Comparison of ENCODE assay signal across 1 cellular context in genomic region chr19:38737921-38738731, GRCh38.
A peak's percentile ranks its signal among the peaks of the same experiment; 100 is the strongest.
TF ChIP-seq lines count a peak whose summit lies in the region.

No MANE protein-coding gene starts in this region.

TF ChIP-seq in HepG2, 621 proteins besides CTCF, POLR2A, EP300 and RAD21:
- TF ChIP-seq PAF1 (CRISPR knock-in tag; IDR thresholded peaks at IDR 0.05): no peak
- TF ChIP-seq MXD3 (CRISPR knock-in tag; IDR thresholded peaks at IDR 0.05): no peak
- no peak for TF ChIP-seq SP140L (CRISPR knock-in tag; IDR thresholded peaks at IDR 0.05; ENCODE audit: borderline replicate concordance)
- TF ChIP-seq ZBTB33 (CRISPR knock-in tag; IDR thresholded peaks at IDR 0.05): peak; percentile 89
- TF ChIP-seq THRA (CRISPR knock-in tag; IDR thresholded peaks at IDR 0.05; ENCODE audit: borderline replicate concordance): no peak
- TF ChIP-seq RBFOX2 (IDR thresholded peaks at IDR 0.05; ENCODE audit: low read depth, low read length): no peak; the same call in 1 of the 2 replicates
- TF ChIP-seq ZFP90 (CRISPR knock-in tag; IDR thresholded peaks at IDR 0.05; ENCODE audit: borderline replicate concordance): no peak
- no peak for TF ChIP-seq GTF2F1 (IDR thresholded peaks at IDR 0.05; ENCODE audit: low read length)
- TF ChIP-seq PTBP1 (IDR thresholded peaks at IDR 0.05; ENCODE audit: low read depth, low read length, poor library complexity, severe bottlenecking): no peak
- TF ChIP-seq SRY (CRISPR knock-in tag; IDR thresholded peaks at IDR 0.05): 0 out of 2 replicates have a peak, but pooled peaks have one; percentile 15
- TF ChIP-seq PREB (CRISPR knock-in tag; IDR thresholded peaks at IDR 0.05): no peak
- no peak for TF ChIP-seq IRF9 (CRISPR knock-in tag; IDR thresholded peaks at IDR 0.05; ENCODE audit: borderline replicate concordance)
- no peak for TF ChIP-seq ZNF800 (CRISPR knock-in tag; IDR thresholded peaks at IDR 0.05)
- no peak for TF ChIP-seq PHF21A (CRISPR knock-in tag; IDR thresholded peaks at IDR 0.05)
- no peak for TF ChIP-seq CREB1 (IDR thresholded peaks at IDR 0.05)
- no peak for TF ChIP-seq CREB1 (CRISPR knock-in tag; IDR thresholded peaks at IDR 0.05)
- TF ChIP-seq ATF7-NPFF (CRISPR knock-in tag; IDR thresholded peaks at IDR 0.05; ENCODE audit: low read depth): no peak
- TF ChIP-seq UBTF (CRISPR knock-in tag; IDR thresholded peaks at IDR 0.05): 0 out of 2 replicates have a peak, but pooled peaks have one; percentile 1
- TF ChIP-seq CHD4 (IDR thresholded peaks at IDR 0.05; ENCODE audit: borderline replicate concordance, low read length): no peak
- TF ChIP-seq ZNF577 (CRISPR knock-in tag; IDR thresholded peaks at IDR 0.05; ENCODE audit: borderline replicate concordance, low read depth): no peak
